ENCODE assay signal across 19 cellular contexts in genomic region chr1:182046763-182047162, GRCh38. TPM values are rescaled to one million over a fixed set of nuclear protein-coding genes. Genes with fewer than 3 reads are reported as not detected.
"Had no signal": no experiment of that assay in that cellular context is flagged by ENCODE, and none has a peak within 500 bp of the region (broad histone marks: within the 10 kb centered on the region; RNA-seq: fewer than 3 reads in every experiment).

No MANE protein-coding gene starts in this region.

- H3K4me1 ChIP-seq: heart left ventricle, tibial nerve, vagina had no signal

- H3K4me3 Mint-ChIP-seq: activated B cell treated with CpG ODN at 0.5 μM for 24 hours, T-helper 17 cell had no signal

- H3K27me3 ChIP-seq: cardiac muscle cell, heart left ventricle, tibial nerve, vagina had no signal

- DNase-seq: activated B cell treated with CpG ODN at 0.5 μM for 24 hours; activated T-cell treated with anti-CD3 and anti-CD28 coated beads for 4 hours; effector CD4-positive, alpha-beta T cell; heart left ventricle; left colon; midbrain; right cardiac atrium; small intestine; T-helper 17 cell had no signal

- H3K4me1 Mint-ChIP-seq: activated B cell treated with CpG ODN at 0.5 μM for 24 hours had no signal

- ATAC-seq: heart left ventricle, left colon, right cardiac atrium, SK-N-SH treated with all-trans-retinoic acid at 6 μM for 48 hours, T-helper 17 cell had no signal

- H3K27ac Mint-ChIP-seq: activated B cell treated with CpG ODN at 0.5 μM for 24 hours, progenitor cell of endocrine pancreas, T-helper 17 cell had no signal

- H3K36me3 ChIP-seq: cardiac muscle cell, heart left ventricle, tibial nerve, vagina had no signal

- H3K27ac ChIP-seq: cardiac muscle cell, heart left ventricle, tibial nerve, vagina had no signal

- FAIRE-seq: colon, endothelial cell of umbilical vein, frontal cortex, small intestine, TTC549 had no signal

- H3K9me3 ChIP-seq: vagina had no signal

- H3K27me3 Mint-ChIP-seq: progenitor cell of endocrine pancreas, T-helper 17 cell had no signal

- H3K4me3 ChIP-seq: cardiac muscle cell, heart left ventricle, lung, tibial nerve, vagina had no signal

RNA-seq across cellular contexts. Expression of gene ZNF648, which starts 14.7 kb away (rescaled TPM):
- total RNA-seq: activated B cell treated with CpG ODN at 0.5 μM for 24 hours, endothelial cell of umbilical vein, heart left ventricle, left colon, right cardiac atrium, T-helper 17 cell, vagina had no signal
- polyA plus RNA-seq: cardiac muscle cell, endothelial cell of umbilical vein, heart left ventricle, right cardiac atrium, small intestine had no signal
